In genomic region chr16:28082624-28083023, GRCh38 we compare ENCODE assay signal across 26 cellular contexts. TPM values are rescaled to one million over a fixed set of nuclear protein-coding genes. Genes with fewer than 3 reads are reported as not detected.
DNase-seq lines count a peak whose midpoint lies in the region; ATAC-seq and TF ChIP-seq lines count a peak whose summit lies in the region.
"Had no signal": no experiment of that assay in that cellular context is flagged by ENCODE, and none has a peak within 500 bp of the region (broad histone marks: within the 10 kb centered on the region; RNA-seq: fewer than 3 reads in every experiment).

No MANE protein-coding gene starts in this region.

- H3K36me3 Mint-ChIP-seq in type B pancreatic cell, result no peaks in the 10 kb centered on the region
- H3K36me3 Mint-ChIP-seq: activated CD8-positive, alpha-beta memory T cell treated with anti-CD3 and anti-CD28 coated beads, Interleukin-2, amount 10 ng/mL, durations not matched to agents 7 days and 5 days; activated naive CD8-positive, alpha-beta T cell; CD8-positive, alpha-beta T cell; naive B cell had no signal

- no peak overlapping the region for H2BK12ac ChIP-seq in neuronal stem cell (ENCODE audit: low read length)

- H3K36me3 ChIP-seq in RWPE2 (ENCODE audit: low read depth) (no peaks in the 10 kb centered on the region), neuronal stem cell (replicated peaks in 1 of 2; ENCODE audit: control insufficient read depth in 2 of 2, insufficient read depth in 2 of 2, low read length in 2 of 2) (no peaks in the 10 kb centered on the region)
- H3K36me3 ChIP-seq: pancreas had no signal

- H3K27me3 ChIP-seq in RWPE2 (ENCODE audit: insufficient read depth, poor library complexity, severe bottlenecking) (no peaks in the 10 kb centered on the region), neuronal stem cell (ENCODE audit: control insufficient read depth in 3 of 3, insufficient read depth in 3 of 3, low read depth in 1 of 3, low read length in 3 of 3) (no peaks in the 10 kb centered on the region)
- H3K27me3 ChIP-seq: body of pancreas, pancreas had no signal

- WGBS in neuronal stem cell (ENCODE audit: extremely low coverage in 2 of 2, insufficient read length in 2 of 2, insufficient replicate concordance in 1 of 2), 2 donors, result no CpG with 5 or more reads among the region's 13 CpGs

- no peak overlapping the region for H3K4me2 ChIP-seq in neuronal stem cell (ENCODE audit: insufficient read depth, low read length, poor library complexity, severe bottlenecking)
- H3K4me2 ChIP-seq: GM23338, KMS-11 had no signal

- no peak overlapping the region for H3K9ac ChIP-seq in neuronal stem cell (ENCODE audit: low read depth, low read length, poor library complexity)
- H3K9ac ChIP-seq: KMS-11 had no signal

- H3K9me3 Mint-ChIP-seq in type B pancreatic cell, result no peaks in the 10 kb centered on the region
- H3K9me3 Mint-ChIP-seq: activated T-helper 1 cell treated with anti-CD3 and anti-CD28 coated beads, Interleukin-12 subunit alpha, Interleukin-12 subunit beta, Interleukin-2, Interleukin-4 antibody, amounts not matched to agents 30 ng/mL and 10 ng/mL and 1 ng/mL, durations not matched to agents 14 hours and 24 hours and 36 hours; CD8-positive, alpha-beta T cell; GM23338; naive B cell had no signal

- H2AFZ ChIP-seq in neuronal stem cell (ENCODE audit: low read length), result no peak overlapping the region
- H2AFZ ChIP-seq: GM23338 had no signal

- no peak overlapping the region for H3K4ac ChIP-seq in neuronal stem cell (ENCODE audit: low read length)

- intact Hi-C loops in head of caudate nucleus (cut with DNase I), result no loop called here

- H3K27ac Mint-ChIP-seq in type B pancreatic cell, result peak overlapping the region; percentile 96
- H3K27ac Mint-ChIP-seq: activated CD8-positive, alpha-beta memory T cell treated with anti-CD3 and anti-CD28 coated beads, Interleukin-2, amount 10 ng/mL, durations not matched to agents 7 days and 5 days; activated naive CD8-positive, alpha-beta T cell; activated T-helper 1 cell treated with anti-CD3 and anti-CD28 coated beads, Interleukin-12 subunit alpha, Interleukin-12 subunit beta, Interleukin-2, Interleukin-4 antibody, amounts not matched to agents 30 ng/mL and 10 ng/mL and 1 ng/mL, durations not matched to agents 14 hours and 24 hours and 36 hours; CD8-positive, alpha-beta T cell; GM23338; naive B cell had no signal

- H3K4me1 ChIP-seq in RWPE2 (ENCODE audit: insufficient read depth, poor library complexity, severe bottlenecking), result no peaks in the 10 kb centered on the region
- peaks cover 0 to 9% of the 10 kb centered on the region in 2 donors for H3K4me1 ChIP-seq in neuronal stem cell (ENCODE audit: control insufficient read depth in 2 of 2, insufficient read depth in 1 of 2, low read depth in 1 of 2, low read length in 2 of 2)
- H3K4me1 ChIP-seq: body of pancreas, pancreas had no signal

- H3K79me1 ChIP-seq in neuronal stem cell (ENCODE audit: low read depth, low read length), result no peaks in the 10 kb centered on the region

- no peak overlapping the region for H3K23ac ChIP-seq in neuronal stem cell (ENCODE audit: low read depth, low read length, poor library complexity)

- DNase-seq in RWPE2 (ENCODE audit: low spot score), result no peak
- peak; percentile 6 for DNase-seq in fibroblast of gingiva (ENCODE audit: low read depth)
- no peak for DNase-seq in neuronal stem cell (ENCODE audit: low spot score)
- DNase-seq in type B pancreatic cell (ENCODE audit: extremely low spot score, unreplicated experiment), result no peak
- no peak for DNase-seq in NCI-H1092 treated with DMSO at 0.1 percent for 48 hours (lab: John Stamatoyannopoulos, UW)
- no peak for DNase-seq in head of caudate nucleus
- DNase-seq in NCI-H187 treated with DMSO at 0.1 percent for 48 hours (lab: John Stamatoyannopoulos, UW), result no peak
- DNase-seq: activated CD4-positive, alpha-beta T cell treated with anti-CD3 and anti-CD28 coated beads for 4 hours; activated CD8-positive, alpha-beta memory T cell treated with anti-CD3 and anti-CD28 coated beads, Interleukin-2, amount 10 ng/mL, durations not matched to agents 7 days and 5 days; body of pancreas; CD8-positive, alpha-beta T cell; DMS79; foreskin fibroblast; hippocampal formation; kidney; naive B cell; NCI-H2029 treated with DMSO at 0.1 percent for 48 hours; NCI-H446 treated with DMSO at 0.1 percent for 48 hours; pancreas; stimulated activated naive CD8-positive, alpha-beta T cell treated with anti-CD3 and anti-CD28 coated beads, Interleukin-15, Interleukin-2, amounts not matched to agents 100 U/mL and 50 U/mL, for 24 hours had no signal

- no peak overlapping the region for H2BK15ac ChIP-seq in neuronal stem cell (ENCODE audit: low read length)

- H3K9me3 ChIP-seq in RWPE2 (ENCODE audit: severe bottlenecking) (no peaks in the 10 kb centered on the region), neuronal stem cell (replicated peaks in 1 of 2; ENCODE audit: control insufficient read depth in 2 of 2, insufficient read depth in 1 of 2, low read depth in 1 of 2, low read length in 2 of 2) (no peaks in the 10 kb centered on the region)
- H3K9me3 ChIP-seq: body of pancreas, pancreas had no signal

- H4K91ac ChIP-seq in neuronal stem cell (ENCODE audit: low read depth, low read length, poor library complexity), result no peak overlapping the region

- H2AK5ac ChIP-seq in neuronal stem cell (ENCODE audit: low read depth, low read length), result no peak overlapping the region

- H3K27me3 Mint-ChIP-seq in type B pancreatic cell, result no peaks in the 10 kb centered on the region
- H3K27me3 Mint-ChIP-seq: activated CD8-positive, alpha-beta memory T cell treated with anti-CD3 and anti-CD28 coated beads, Interleukin-2, amount 10 ng/mL, durations not matched to agents 7 days and 5 days; activated naive CD8-positive, alpha-beta T cell; naive B cell had no signal

- H2BK120ac ChIP-seq in neuronal stem cell (ENCODE audit: low read depth, low read length), result no peak overlapping the region

- TF ChIP-seq CTCF in RWPE2 (IDR thresholded peaks at IDR 0.05; ENCODE audit: poor library complexity, severe bottlenecking) (no peak), type B pancreatic cell (conservative IDR thresholded peaks at IDR 0.05) (no peak)

- H3K4me3 ChIP-seq in RWPE2 (ENCODE audit: severe bottlenecking), result no peak overlapping the region
- no peak overlapping the region for H3K4me3 ChIP-seq in neuronal stem cell (ENCODE audit: low read length in 2 of 2)
- H3K4me3 ChIP-seq: body of pancreas, GM23338, lung, pancreas had no signal

- H3K18ac ChIP-seq in neuronal stem cell (ENCODE audit: low read length), result no peak overlapping the region

- peak overlapping the region; percentile 19 for H2BK5ac ChIP-seq in neuronal stem cell (ENCODE audit: low read length)

- ATAC-seq in RWPE2 (ENCODE audit: low read depth) (peak; percentile 35; the same call in 1 of the 3 replicates), HG02973 (IDR thresholded peaks at IDR 0.05; ENCODE audit: unreplicated experiment) (no peak)
- ATAC-seq: activated CD8-positive, alpha-beta memory T cell treated with anti-CD3 and anti-CD28 coated beads, Interleukin-2, amount 10 ng/mL, durations not matched to agents 7 days and 5 days; body of pancreas; CD8-positive, alpha-beta T cell; GM23338; pancreas; stimulated activated naive CD8-positive, alpha-beta T cell treated with anti-CD3 and anti-CD28 coated beads, Interleukin-15, Interleukin-2, amounts not matched to agents 100 U/mL and 50 U/mL, for 24 hours had no signal

- no peak overlapping the region for H3K14ac ChIP-seq in neuronal stem cell (ENCODE audit: low read length)

- no peak overlapping the region for H4K8ac ChIP-seq in neuronal stem cell (ENCODE audit: low read depth, low read length)

- no peak overlapping the region for H3K27ac ChIP-seq in RWPE2 (ENCODE audit: poor library complexity, severe bottlenecking)
- no peak overlapping the region for H3K27ac ChIP-seq in neuronal stem cell (replicated peaks; ENCODE audit: low read length)
- H3K27ac ChIP-seq: body of pancreas, KMS-11, pancreas had no signal

- peaks cover 4% of the 10 kb centered on the region for H3K4me1 Mint-ChIP-seq in type B pancreatic cell (ENCODE audit: unreplicated experiment)
- H3K4me1 Mint-ChIP-seq: activated CD8-positive, alpha-beta memory T cell treated with anti-CD3 and anti-CD28 coated beads, Interleukin-2, amount 10 ng/mL, durations not matched to agents 7 days and 5 days; GM23338; naive B cell had no signal

- peak overlapping the region; percentile 62 for H3K4me3 Mint-ChIP-seq in type B pancreatic cell
- H3K4me3 Mint-ChIP-seq: activated CD8-positive, alpha-beta memory T cell treated with anti-CD3 and anti-CD28 coated beads, Interleukin-2, amount 10 ng/mL, durations not matched to agents 7 days and 5 days; activated naive CD8-positive, alpha-beta T cell; activated T-helper 1 cell treated with anti-CD3 and anti-CD28 coated beads, Interleukin-12 subunit alpha, Interleukin-12 subunit beta, Interleukin-2, Interleukin-4 antibody, amounts not matched to agents 30 ng/mL and 10 ng/mL and 1 ng/mL, durations not matched to agents 14 hours and 24 hours and 36 hours; CD8-positive, alpha-beta T cell; GM23338; naive B cell had no signal

RNA-seq across cellular contexts. Expression of gene GSG1L, which starts 19.1 kb away (rescaled TPM):
- polyA plus RNA-seq in neuronal stem cell (2013, experiment 1 of 2), result 0.04 TPM
- 0.03 TPM for polyA plus RNA-seq in neuronal stem cell (2013, experiment 2 of 2)
- 1.4 and 26.2 TPM in 2 replicates for total RNA-seq in type B pancreatic cell (ENCODE audit: low replicate concordance)
- total RNA-seq: activated CD8-positive, alpha-beta memory T cell treated with anti-CD3 and anti-CD28 coated beads, Interleukin-2, amount 10 ng/mL, durations not matched to agents 7 days and 5 days; activated T-helper 1 cell treated with anti-CD3 and anti-CD28 coated beads, Interleukin-12 subunit alpha, Interleukin-12 subunit beta, Interleukin-2, Interleukin-4 antibody, amounts not matched to agents 30 ng/mL and 10 ng/mL and 1 ng/mL, durations not matched to agents 14 hours and 24 hours and 36 hours; body of pancreas; CD8-positive, alpha-beta T cell; kidney had no signal
